Comparison of ENCODE assay signal across 11 cellular contexts in genomic region chr10:46524471-46525176, GRCh38. TPM values are rescaled to one million over a fixed set of nuclear protein-coding genes. Genes with fewer than 3 reads are reported as not detected.
A peak's percentile ranks its signal among the peaks of the same experiment; 100 is the strongest.
DNase-seq lines count a peak whose midpoint lies in the region; ATAC-seq and TF ChIP-seq lines count a peak whose summit lies in the region.
"Had no signal": no experiment of that assay in that cellular context is flagged by ENCODE, and none has a peak within 500 bp of the region (broad histone marks: within the 10 kb centered on the region; RNA-seq: fewer than 3 reads in every experiment).

No MANE protein-coding gene starts in this region.

- intact Hi-C loops in uterus (cut with DNase I; ENCODE audit: low total_unique reads): no loop called here

- ATAC-seq in HG03354 (IDR thresholded peaks at IDR 0.05; ENCODE audit: poor library complexity, severe bottlenecking, unreplicated experiment): no peak

- in situ Hi-C loops in astrocyte of the spinal cord (cut with HindIII; ENCODE audit: low sequenced_read_pairs): no loop called here

- H3K4me1 ChIP-seq in uterus: no peaks in the 10 kb centered on the region

- TF ChIP-seq CTCF in astrocyte of the spinal cord (IDR thresholded peaks at IDR 0.05; ENCODE audit: low read depth, low read length) (no peak), uterus (IDR thresholded peaks at IDR 0.05) (no peak)

- H3K27ac ChIP-seq in uterus: no peak overlapping the region

- DNase-seq in stimulated activated CD4-positive, alpha-beta T cell treated with anti-CD3 and anti-CD28 coated beads, Interleukin-15, amount 100 ng/mL, for 24 hours: peak; percentile 1
- DNase-seq in stimulated activated CD4-positive, alpha-beta T cell treated with anti-CD3 and anti-CD28 coated beads, Interleukin-12 subunit alpha, Interleukin-12 subunit beta, amount 100 ng/mL, for 4 hours: no peak
- peak; percentile 62 for DNase-seq in astrocyte of the spinal cord (ENCODE audit: low read depth, low spot score)
- DNase-seq in kidney tubule cell (ENCODE audit: low spot score): peak; percentile 83
- peak; percentile 10 to 14 for DNase-seq in uterus
- no peak for DNase-seq in NCI-H345 (lab: John Stamatoyannopoulos, UW)
- DNase-seq in NCI-H128 (lab: John Stamatoyannopoulos, UW; ENCODE audit: unreplicated experiment): no peak
- DNase-seq: NCI-H2171 had no signal

- TF ChIP-seq POLR2A in uterus (IDR thresholded peaks at IDR 0.05): no peak

- H3K4me3 ChIP-seq in astrocyte of the spinal cord (ENCODE audit: low read depth, low read length) (no peak overlapping the region), uterus (no peak overlapping the region)

- H3K27me3 ChIP-seq in uterus: no peaks in the 10 kb centered on the region

- H3K9me3 ChIP-seq in uterus: no peaks in the 10 kb centered on the region

- no peaks in the 10 kb centered on the region for H3K36me3 ChIP-seq in uterus

RNA-seq across cellular contexts. Expression of gene GPRIN2, which starts 31.8 kb away (rescaled TPM):
- 1 to 10 TPM in 1 of 4 donors, not detected in 3; 3.5 TPM for total RNA-seq in uterus
- total RNA-seq: CD4-positive, alpha-beta memory T cell had no signal

RNA-seq across cellular contexts. Expression of gene SYT15, which starts 54.3 kb away (rescaled TPM):
- total RNA-seq in uterus: 10 to 100 TPM in 2 of 4 donors, 1 to 10 TPM in 2; 3.0 to 22.8 (median 14.0) TPM

RNA-seq across cellular contexts. Expression of gene NPY4R, which starts 58.9 kb away (rescaled TPM):
- not detected for total RNA-seq in uterus
- total RNA-seq: CD4-positive, alpha-beta memory T cell; mesothelial cell of epicardium had no signal

Comparison
In these comparisons a context has a peak if more than half of its experiments do, and no peak if none do; other contexts are left out.
1. DNase-seq: peak in stimulated activated CD4-positive, alpha-beta T cell treated with anti-CD3 and anti-CD28 coated beads, Interleukin-15, amount 100 ng/mL, for 24 hours (single experiment), astrocyte of the spinal cord (single experiment), kidney tubule cell (single experiment) and uterus (2 of 2); none in stimulated activated CD4-positive, alpha-beta T cell treated with anti-CD3 and anti-CD28 coated beads, Interleukin-12 subunit alpha, Interleukin-12 subunit beta, amount 100 ng/mL, for 4 hours (single experiment), NCI-H345 (single experiment) and NCI-H128 (single experiment).